In genomic region chr17:79743614-79744013, GRCh38 we compare ENCODE assay signal across 31 cellular contexts. TPM values are rescaled to one million over a fixed set of nuclear protein-coding genes. Genes with fewer than 3 reads are reported as not detected.
"Had no signal": no experiment of that assay in that cellular context is flagged by ENCODE, and none has a peak within 500 bp of the region (broad histone marks: within the 10 kb centered on the region; RNA-seq: fewer than 3 reads in every experiment).

No MANE protein-coding gene starts in this region.

- H3K36me3 ChIP-seq: left lung, lower lobe of right lung, neutrophil, ovary, prostate gland, sigmoid colon, spleen, suprapubic skin, thoracic aorta, tibial artery, uterus had no signal

- ATAC-seq: left lung; lower lobe of right lung; mucosa of descending colon; naive thymus-derived CD4-positive, alpha-beta T cell; natural killer cell treated with Interleukin-12 subunit alpha and Interleukin-12 subunit beta and Interleukin-15 and Interleukin-18, amount 100 ng/mL, for 72 hours; right cardiac atrium; stimulated activated effector memory CD8-positive, alpha-beta T cell treated with anti-CD3 and anti-CD28 coated beads, Interleukin-12 subunit alpha, Interleukin-12 subunit beta, amount 100 ng/mL, for 72 hours had no signal

- H3K27ac ChIP-seq: left lung, lower lobe of right lung, neutrophil, ovary, prostate gland, sigmoid colon, spleen, suprapubic skin, thoracic aorta, tibial artery, uterus had no signal

- H3K4me3 Mint-ChIP-seq: immature natural killer cell; naive thymus-derived CD4-positive, alpha-beta T cell; natural killer cell treated with Interleukin-12 subunit alpha and Interleukin-12 subunit beta and Interleukin-15 and Interleukin-18, amount 100 ng/mL, for 72 hours; stimulated activated effector memory CD8-positive, alpha-beta T cell treated with anti-CD3 and anti-CD28 coated beads, Interleukin-12 subunit alpha, Interleukin-12 subunit beta, amount 100 ng/mL, for 72 hours; stimulated activated naive CD8-positive, alpha-beta T cell treated with anti-CD3 and anti-CD28 coated beads, Interleukin-15, Interleukin-2, amounts not matched to agents 100 ng/mL and 50 ng/mL, for 24 hours had no signal

- H3K9me3 Mint-ChIP-seq: immature natural killer cell; naive thymus-derived CD4-positive, alpha-beta T cell; natural killer cell treated with Interleukin-12 subunit alpha and Interleukin-12 subunit beta and Interleukin-15 and Interleukin-18, amount 100 ng/mL, for 72 hours; stimulated activated effector memory CD8-positive, alpha-beta T cell treated with anti-CD3 and anti-CD28 coated beads, Interleukin-12 subunit alpha, Interleukin-12 subunit beta, amount 100 ng/mL, for 72 hours; stimulated activated naive CD8-positive, alpha-beta T cell treated with anti-CD3 and anti-CD28 coated beads, Interleukin-15, Interleukin-2, amounts not matched to agents 100 ng/mL and 50 ng/mL, for 24 hours had no signal

- DNase-seq: hypothalamus; immature natural killer cell; kidney; left colon; lower lobe of right lung; mesendoderm; midbrain; mucosa of descending colon; naive thymus-derived CD4-positive, alpha-beta T cell; occipital lobe; ovary; retina; right cardiac atrium; sigmoid colon; spleen; stimulated activated CD4-positive, alpha-beta T cell treated with anti-CD3 and anti-CD28 coated beads, Interleukin-4, amount 100 ng/mL, for 24 hours; stimulated activated naive CD4-positive, alpha-beta T cell; tibial artery; trophoblast cell; uterus had no signal

- H3K27ac Mint-ChIP-seq: immature natural killer cell; naive thymus-derived CD4-positive, alpha-beta T cell; natural killer cell treated with Interleukin-12 subunit alpha and Interleukin-12 subunit beta and Interleukin-15 and Interleukin-18, amount 100 ng/mL, for 72 hours; stimulated activated effector memory CD8-positive, alpha-beta T cell treated with anti-CD3 and anti-CD28 coated beads, Interleukin-12 subunit alpha, Interleukin-12 subunit beta, amount 100 ng/mL, for 72 hours; stimulated activated naive CD8-positive, alpha-beta T cell treated with anti-CD3 and anti-CD28 coated beads, Interleukin-15, Interleukin-2, amounts not matched to agents 100 ng/mL and 50 ng/mL, for 24 hours had no signal

- H3K4me3 ChIP-seq: left lung, lower lobe of right lung, mucosa of descending colon, ovary, prostate gland, sigmoid colon, spleen, suprapubic skin, thoracic aorta, tibial artery, uterus had no signal

- H3K9me3 ChIP-seq: left lung, lower lobe of right lung, mucosa of descending colon, neutrophil, ovary, prostate gland, sigmoid colon, spleen, suprapubic skin, thoracic aorta, tibial artery, uterus had no signal

- H3K36me3 Mint-ChIP-seq: immature natural killer cell; naive thymus-derived CD4-positive, alpha-beta T cell; natural killer cell treated with Interleukin-12 subunit alpha and Interleukin-12 subunit beta and Interleukin-15 and Interleukin-18, amount 100 ng/mL, for 72 hours; stimulated activated effector memory CD8-positive, alpha-beta T cell treated with anti-CD3 and anti-CD28 coated beads, Interleukin-12 subunit alpha, Interleukin-12 subunit beta, amount 100 ng/mL, for 72 hours had no signal

RNA-seq across cellular contexts. Expression of gene ENPP7, which starts 12.9 kb away (rescaled TPM):
- total RNA-seq: mucosa of descending colon; myocyte; naive thymus-derived CD4-positive, alpha-beta T cell; occipital lobe; ovary; prostate gland; right cardiac atrium; sigmoid colon; subcutaneous adipose tissue; suprapubic skin; thoracic aorta; uterus had no signal
- polyA plus RNA-seq: neural cell, ovary, right cardiac atrium, sigmoid colon had no signal
